ENCODE assay signal across 17 cellular contexts in genomic region chr12:109264943-109265650, GRCh38. TPM values are rescaled to one million over a fixed set of nuclear protein-coding genes. Genes with fewer than 3 reads are reported as not detected.
"Had no signal": no experiment of that assay in that cellular context is flagged by ENCODE, and none has a peak within 500 bp of the region (broad histone marks: within the 10 kb centered on the region; RNA-seq: fewer than 3 reads in every experiment).

No MANE protein-coding gene starts in this region.

- H3K27ac ChIP-seq: thyroid gland had no signal

- H3K4me3 ChIP-seq: prostate gland, thyroid gland had no signal

- H3K27me3 ChIP-seq: thyroid gland had no signal

- H3K9me3 ChIP-seq: prostate gland, thyroid gland had no signal

- H3K4me1 ChIP-seq: prostate gland, thyroid gland had no signal

- DNase-seq: activated CD4-positive, alpha-beta T cell treated with anti-CD3 and anti-CD28 coated beads, Interleukin-2, amount 10 ng/mL, durations not matched to agents 24 days and 14 days; activated CD4-positive, CD25-positive, alpha-beta regulatory T cell; activated CD8-positive, alpha-beta memory T cell treated with anti-CD3 and anti-CD28 coated beads, Interleukin-2, amount 50 U/mL, for 4 hours; activated CD8-positive, alpha-beta T cell treated with anti-CD3 and anti-CD28 coated beads, Interleukin-2, amount 10 ng/mL, durations not matched to agents 7 days and 5 days; activated gamma-delta T cell treated with Interleukin-2 at 50 U/mL for 16 hours; activated T-cell treated with anti-CD3 and anti-CD28 coated beads, Interleukin-2, amount 50 U/mL, for 72 hours; cortex of kidney; effector CD4-positive, alpha-beta T cell; foreskin melanocyte; islet precursor cell; mesendoderm; SW 1271; thyroid gland had no signal

RNA-seq across cellular contexts. Expression of gene FOXN4, which starts 44.0 kb away (rescaled TPM):
- total RNA-seq: activated CD4-positive, alpha-beta T cell treated with anti-CD3 and anti-CD28 coated beads, Interleukin-2, amount 10 ng/mL, durations not matched to agents 24 days and 14 days; activated CD8-positive, alpha-beta T cell treated with anti-CD3 and anti-CD28 coated beads, Interleukin-2, amount 10 ng/mL, durations not matched to agents 7 days and 5 days; activated T-cell treated with anti-CD3 and anti-CD28 coated beads, Interleukin-2, amount 50 U/mL, for 72 hours; fibroblast of lung; liver; natural killer cell treated with Interleukin-12 subunit alpha and Interleukin-12 subunit beta and Interleukin-15 and Interleukin-18, amount 100 ng/mL, for 72 hours; thyroid gland had no signal
- polyA plus RNA-seq: fibroblast of lung, liver had no signal
